Comparison of ENCODE assay signal across 1 cellular context in the genomic region with DNA sequence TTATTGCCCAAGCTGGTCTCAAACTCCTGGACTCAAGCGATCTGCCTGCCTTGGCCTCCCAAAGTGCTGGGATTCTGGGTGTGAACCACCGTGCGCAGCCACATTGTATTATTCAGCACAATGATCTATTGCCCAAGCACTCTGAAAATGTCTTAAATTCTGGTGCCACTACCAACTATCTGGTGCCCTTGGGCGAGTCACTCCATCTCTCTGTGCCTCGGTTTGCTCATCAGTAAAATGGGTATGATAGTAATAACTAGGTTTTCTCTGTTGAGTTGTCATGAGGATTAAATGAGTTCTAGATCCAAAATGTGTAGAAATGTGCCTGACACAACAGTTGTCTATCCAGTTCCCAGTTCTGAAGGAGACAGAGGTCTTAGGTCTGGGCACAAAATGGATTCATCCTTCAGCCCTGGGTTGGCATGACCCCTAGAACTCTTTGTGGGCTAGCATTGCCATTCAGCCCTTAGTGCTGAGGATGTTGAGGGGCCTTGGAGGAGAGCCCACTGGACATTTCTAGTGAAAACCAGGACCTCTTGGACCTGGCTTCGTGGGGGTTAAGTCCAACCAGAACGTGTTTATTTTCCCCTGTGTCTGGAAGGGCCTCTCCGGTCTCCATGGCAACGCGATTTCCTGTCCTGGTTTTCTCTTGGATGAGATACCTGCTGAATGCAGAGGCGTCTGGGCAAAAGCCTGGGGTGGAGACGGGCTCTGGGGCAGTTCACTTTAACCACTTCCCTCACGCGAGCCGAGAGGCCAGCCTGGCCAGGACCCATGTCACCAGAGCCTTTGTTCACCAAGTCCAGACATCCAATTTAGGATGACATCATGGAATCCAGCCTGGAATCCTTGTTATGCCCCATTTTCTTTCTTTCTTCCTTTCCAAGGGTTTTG.
TF ChIP-seq lines count a peak whose summit lies in the region.

No MANE protein-coding gene starts in this region.

TF ChIP-seq in K562, 482 proteins besides CTCF, POLR2A, EP300 and RAD21 (continued from another document):
- TF ChIP-seq, protein P1, sequence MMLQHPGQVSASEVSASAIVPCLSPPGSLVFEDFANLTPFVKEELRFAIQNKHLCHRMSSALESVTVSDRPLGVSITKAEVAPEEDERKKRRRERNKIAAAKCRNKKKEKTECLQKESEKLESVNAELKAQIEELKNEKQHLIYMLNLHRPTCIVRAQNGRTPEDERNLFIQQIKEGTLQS (IDR thresholded peaks at IDR 0.05) = 0 out of 2 replicates have a peak, but pooled peaks have one; percentile 27
- TF ChIP-seq, protein P1 (CRISPR knock-in tag; conservative IDR thresholded peaks at IDR 0.05) = no peak
- no peak for TF ChIP-seq PYGO2 (tag; IDR thresholded peaks at IDR 0.05)
- TF ChIP-seq RBM25 (IDR thresholded peaks at IDR 0.05; ENCODE audit: low read depth, low read length, severe bottlenecking) = peak; percentile 87
- no peak for TF ChIP-seq ZBTB1 (CRISPR knock-in tag; IDR thresholded peaks at IDR 0.05; ENCODE audit: borderline replicate concordance, low read depth)
